In the genomic region with DNA sequence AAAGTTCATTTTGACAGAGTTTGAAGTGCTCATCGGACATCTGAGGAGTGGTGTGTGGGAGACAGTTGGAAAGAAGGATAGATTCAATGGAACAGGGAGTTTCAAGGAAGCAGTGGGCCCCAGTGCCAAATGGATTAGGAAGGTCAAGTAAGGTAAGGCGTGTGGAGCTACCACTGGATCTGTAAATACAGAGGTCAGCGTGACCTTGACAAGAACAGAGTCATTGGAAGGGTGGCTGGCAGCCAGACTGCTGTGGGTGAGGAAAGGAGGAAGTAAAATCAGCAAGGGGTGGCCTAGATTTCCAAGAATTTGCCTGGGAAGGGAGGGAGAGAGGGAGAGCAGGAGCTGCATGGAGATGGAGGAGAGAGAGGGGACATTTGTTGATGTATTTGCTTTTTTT, we compare ENCODE assay signal across 21 cellular contexts.
DNase-seq lines count a peak whose midpoint lies in the region; ATAC-seq and TF ChIP-seq lines count a peak whose summit lies in the region.
"Had no signal": no experiment of that assay in that cellular context is flagged by ENCODE, and none has a peak within 500 bp of the region (broad histone marks: within the 10 kb centered on the region; RNA-seq: fewer than 3 reads in every experiment).

No MANE protein-coding gene starts in this region.

- 30% methylated on average over 3 of the region's 3 CpGs for WGBS in right cardiac atrium
- 10 to 47% (median 28%) methylated on average over 3 of the region's 3 CpGs for WGBS in stomach, 5 donors

- H3K27ac Mint-ChIP-seq in activated CD4-positive, alpha-beta T cell treated with anti-CD3 and anti-CD28 coated beads, Interleukin-2, amount 10 ng/mL, durations not matched to agents 24 days and 14 days: no peak overlapping the region
- no peak overlapping the region for H3K27ac Mint-ChIP-seq in CD4-positive, alpha-beta memory T cell
- H3K27ac Mint-ChIP-seq: activated CD4-positive, alpha-beta memory T cell treated with anti-CD3 and anti-CD28 coated beads, Interleukin-2, amount 10 ng/mL, durations not matched to agents 7 days and 5 days; natural killer cell treated with Interleukin-12 subunit alpha and Interleukin-12 subunit beta and Interleukin-15 and Interleukin-18, amount 100 ng/mL, for 72 hours had no signal

- no peak overlapping the region for H3K4me3 ChIP-seq in right cardiac atrium (ENCODE audit: low read length)
- H3K4me3 ChIP-seq in stomach: no peak overlapping the region
- H3K4me3 ChIP-seq in CD4-positive, alpha-beta memory T cell (ENCODE audit: low read length in 2 of 2): no peak overlapping the region
- H3K4me3 ChIP-seq: transverse colon had no signal

- H3K27ac ChIP-seq in right cardiac atrium (ENCODE audit: low read length) (no peak overlapping the region), stomach (no peak overlapping the region)
- H3K27ac ChIP-seq in CD4-positive, alpha-beta memory T cell (ENCODE audit: low read depth, low read length): no peak overlapping the region
- H3K27ac ChIP-seq: foreskin keratinocyte, transverse colon had no signal

- no peaks in the 10 kb centered on the region for H3K36me3 ChIP-seq in stomach
- H3K36me3 ChIP-seq in CD4-positive, alpha-beta memory T cell (ENCODE audit: insufficient read depth, low read length): no peaks in the 10 kb centered on the region
- H3K36me3 ChIP-seq: transverse colon had no signal

- H3K4me1 ChIP-seq in right cardiac atrium (ENCODE audit: control insufficient read depth, insufficient read depth, low read length): no peaks in the 10 kb centered on the region
- H3K4me1 ChIP-seq in stomach: peaks cover 0 to 6% (median 2%) of the 10 kb centered on the region in 4 donors
- no peaks in the 10 kb centered on the region for H3K4me1 ChIP-seq in CD4-positive, alpha-beta memory T cell (ENCODE audit: insufficient read depth, low read length)
- H3K4me1 ChIP-seq: foreskin keratinocyte, transverse colon had no signal

- TF ChIP-seq EP300 in stomach (IDR thresholded peaks at IDR 0.05): no peak

- CTCF ChIA-PET in CD4-positive, alpha-beta memory T cell (lab: Charles Lee; ENCODE audit: partially characterized antibody): no interaction called here

- ATAC-seq in SK-N-SH treated with all-trans-retinoic acid at 6 μM for 48 hours (peak; percentile 28; the same call in 1 of the 3 replicates), right cardiac atrium (peak in 1 of 2 donors; percentile 43), HG02840 (IDR thresholded peaks at IDR 0.05; ENCODE audit: low FRiP score, unreplicated experiment) (no peak)
- ATAC-seq: foreskin keratinocyte; natural killer cell treated with Interleukin-12 subunit alpha and Interleukin-12 subunit beta and Interleukin-15 and Interleukin-18, amount 100 ng/mL, for 72 hours; Panc1; stimulated activated naive CD8-positive, alpha-beta T cell treated with anti-CD3 and anti-CD28 coated beads, Interleukin-15, Interleukin-2, amounts not matched to agents 100 U/mL and 50 U/mL, for 24 hours had no signal

- no peak overlapping the region for H3K4me3 Mint-ChIP-seq in activated CD4-positive, alpha-beta T cell treated with anti-CD3 and anti-CD28 coated beads, Interleukin-2, amount 10 ng/mL, durations not matched to agents 24 days and 14 days
- no peak overlapping the region for H3K4me3 Mint-ChIP-seq in CD4-positive, alpha-beta memory T cell
- H3K4me3 Mint-ChIP-seq: activated CD4-positive, alpha-beta memory T cell treated with anti-CD3 and anti-CD28 coated beads, Interleukin-2, amount 10 ng/mL, durations not matched to agents 7 days and 5 days; natural killer cell treated with Interleukin-12 subunit alpha and Interleukin-12 subunit beta and Interleukin-15 and Interleukin-18, amount 100 ng/mL, for 72 hours had no signal

- H3K36me3 Mint-ChIP-seq in activated CD4-positive, alpha-beta T cell treated with anti-CD3 and anti-CD28 coated beads, Interleukin-2, amount 10 ng/mL, durations not matched to agents 24 days and 14 days (ENCODE audit: low read depth): no peaks in the 10 kb centered on the region
- H3K36me3 Mint-ChIP-seq in CD4-positive, alpha-beta memory T cell: no peaks in the 10 kb centered on the region
- H3K36me3 Mint-ChIP-seq: natural killer cell treated with Interleukin-12 subunit alpha and Interleukin-12 subunit beta and Interleukin-15 and Interleukin-18, amount 100 ng/mL, for 72 hours had no signal

- intact Hi-C loops in right cardiac atrium (cut with DNase I): no loop called here
- intact Hi-C loops in stomach (cut with DNase I; ENCODE audit: low total_unique reads): no loop called here
- intact Hi-C loops in activated CD4-positive, alpha-beta T cell treated with anti-CD3 and anti-CD28 coated beads, Interleukin-2, amount 10 ng/mL, durations not matched to agents 24 days and 14 days (cut with micrococcal nuclease): loop anchor here (10.0 kb wide), 1 partner anchor 454 kb away; no protein-coding TSS in a partner anchor
- intact Hi-C loops in CD4-positive, alpha-beta memory T cell (cut with micrococcal nuclease): no loop called here

- DNase-seq in HT1080 (ENCODE audit: low read depth) (peak; percentile 40), right cardiac atrium (peak; percentile 11 to 76 (median 74)), stomach (peak; percentile 77)
- DNase-seq in activated CD4-positive, alpha-beta T cell treated with anti-CD3 and anti-CD28 coated beads, Interleukin-2, amount 10 ng/mL, durations not matched to agents 24 days and 14 days: no peak
- DNase-seq in CD4-positive, alpha-beta memory T cell: no peak
- DNase-seq: activated CD4-positive, alpha-beta memory T cell treated with anti-CD3 and anti-CD28 coated beads, Interleukin-2, amount 10 ng/mL, durations not matched to agents 7 days and 5 days; activated CD4-positive, CD25-positive, alpha-beta regulatory T cell; activated gamma-delta T cell treated with Interleukin-2 at 50 U/mL for 16 hours; amniotic stem cell; Caco-2; central memory CD4-positive, alpha-beta T cell; erythroblast; foreskin keratinocyte; mesenchymal stem cell; stimulated activated CD4-positive, alpha-beta T cell treated with anti-CD3 and anti-CD28 coated beads, Interleukin-2, amount 100 ng/mL, for 24 hours; stimulated activated naive CD8-positive, alpha-beta T cell treated with anti-CD3 and anti-CD28 coated beads, Interleukin-15, Interleukin-2, amounts not matched to agents 100 U/mL and 50 U/mL, for 24 hours; transverse colon had no signal

- H3K9me3 ChIP-seq in right cardiac atrium (ENCODE audit: control insufficient read depth, low read length) (no peaks in the 10 kb centered on the region), stomach (no peaks in the 10 kb centered on the region)
- H3K9me3 ChIP-seq in CD4-positive, alpha-beta memory T cell (ENCODE audit: control insufficient read depth in 1 of 2, low read length in 2 of 2): no peaks in the 10 kb centered on the region
- H3K9me3 ChIP-seq: Caco-2, transverse colon had no signal

- H3K4me1 Mint-ChIP-seq in activated CD4-positive, alpha-beta T cell treated with anti-CD3 and anti-CD28 coated beads, Interleukin-2, amount 10 ng/mL, durations not matched to agents 24 days and 14 days: no peaks in the 10 kb centered on the region
- no peaks in the 10 kb centered on the region for H3K4me1 Mint-ChIP-seq in CD4-positive, alpha-beta memory T cell

- no peaks in the 10 kb centered on the region for H3K9me3 Mint-ChIP-seq in activated CD4-positive, alpha-beta T cell treated with anti-CD3 and anti-CD28 coated beads, Interleukin-2, amount 10 ng/mL, durations not matched to agents 24 days and 14 days
- no peaks in the 10 kb centered on the region for H3K9me3 Mint-ChIP-seq in CD4-positive, alpha-beta memory T cell
- H3K9me3 Mint-ChIP-seq: activated CD4-positive, alpha-beta memory T cell treated with anti-CD3 and anti-CD28 coated beads, Interleukin-2, amount 10 ng/mL, durations not matched to agents 7 days and 5 days; natural killer cell treated with Interleukin-12 subunit alpha and Interleukin-12 subunit beta and Interleukin-15 and Interleukin-18, amount 100 ng/mL, for 72 hours had no signal

- H3K27me3 ChIP-seq in right cardiac atrium (ENCODE audit: control insufficient read depth, insufficient read depth) (no peaks in the 10 kb centered on the region), stomach (no peaks in the 10 kb centered on the region)
- no peaks in the 10 kb centered on the region for H3K27me3 ChIP-seq in CD4-positive, alpha-beta memory T cell (ENCODE audit: insufficient read depth, low read length)
- H3K27me3 ChIP-seq: foreskin keratinocyte, transverse colon had no signal

- TF ChIP-seq CTCF in stomach (IDR thresholded peaks at IDR 0.05): no peak

- peaks cover 3% of the 10 kb centered on the region for H3K27me3 Mint-ChIP-seq in activated CD4-positive, alpha-beta T cell treated with anti-CD3 and anti-CD28 coated beads, Interleukin-2, amount 10 ng/mL, durations not matched to agents 24 days and 14 days
- H3K27me3 Mint-ChIP-seq in CD4-positive, alpha-beta memory T cell: no peaks in the 10 kb centered on the region

- POLR2A ChIA-PET in CD4-positive, alpha-beta memory T cell (lab: Charles Lee; ENCODE audit: partially characterized antibody): no interaction called here

- TF ChIP-seq POLR2A in stomach (IDR thresholded peaks at IDR 0.05): no peak

TF ChIP-seq in SK-N-SH treated with all-trans-retinoic acid at 6 μM for 48 hours, 23 proteins besides CTCF, POLR2A, EP300 and RAD21 (continues in another document):
- TF ChIP-seq TCF4 (CRISPR knock-in tag; IDR thresholded peaks at IDR 0.05; ENCODE audit: borderline replicate concordance): no peak
- no peak for TF ChIP-seq GLIS3 (CRISPR knock-in tag; IDR thresholded peaks at IDR 0.05)
- TF ChIP-seq ZNF8 (CRISPR knock-in tag; IDR thresholded peaks at IDR 0.05): no peak
- no peak for TF ChIP-seq POU6F1 (CRISPR knock-in tag; IDR thresholded peaks at IDR 0.05; ENCODE audit: borderline replicate concordance, low read depth)
- no peak for TF ChIP-seq TOX (CRISPR knock-in tag; IDR thresholded peaks at IDR 0.05; ENCODE audit: borderline replicate concordance)
- no peak for TF ChIP-seq PPARA (CRISPR knock-in tag; IDR thresholded peaks at IDR 0.05; ENCODE audit: borderline replicate concordance)

Comparison
In these comparisons a context has a peak if more than half of its experiments do, and no peak if none do; other contexts are left out.
1. DNase-seq: peak in HT1080 (single experiment), right cardiac atrium (3 of 3) and stomach (single experiment); none in activated CD4-positive, alpha-beta T cell treated with anti-CD3 and anti-CD28 coated beads, Interleukin-2, amount 10 ng/mL, durations not matched to agents 24 days and 14 days (single experiment) and CD4-positive, alpha-beta memory T cell (0 of 5).